Comparison of ENCODE assay signal across 11 cellular contexts in genomic region chr20:20207872-20208271, GRCh38.
A peak's percentile ranks its signal among the peaks of the same experiment; 100 is the strongest.
DNase-seq lines count a peak whose midpoint lies in the region; ATAC-seq and TF ChIP-seq lines count a peak whose summit lies in the region.
"Had no signal": no experiment of that assay in that cellular context is flagged by ENCODE, and none has a peak within 500 bp of the region (broad histone marks: within the 10 kb centered on the region; RNA-seq: fewer than 3 reads in every experiment).

No MANE protein-coding gene starts in this region.

- H3K4me1 ChIP-seq in GM23338 (ENCODE audit: insufficient read depth) = peaks cover 12% of the 10 kb centered on the region
- H3K4me1 ChIP-seq in neuron (ENCODE audit: insufficient read depth, low read length) = peaks cover 36% of the 10 kb centered on the region

- no peak overlapping the region for H3K4me3 Mint-ChIP-seq in GM23338
- no peak overlapping the region for H3K4me3 Mint-ChIP-seq in stimulated activated naive B cell treated with anti-CD40 and anti-IgM and Interleukin-4, amounts not matched to agents 10 μg/mL and 1 μg/mL and 100 μg/mL, for 72 hours

- H3K9me3 Mint-ChIP-seq in GM23338 = no peaks in the 10 kb centered on the region
- no peaks in the 10 kb centered on the region for H3K9me3 Mint-ChIP-seq in stimulated activated naive B cell treated with anti-CD40 and anti-IgM and Interleukin-4, amounts not matched to agents 10 μg/mL and 1 μg/mL and 100 μg/mL, for 72 hours

- H2AFZ ChIP-seq in GM23338 (0 out of 2 replicates have a peak overlapping the region, but pooled peaks have one; percentile 19), neuron (ENCODE audit: low read depth, low read length) (peak overlapping the region; percentile 56)

- no peaks in the 10 kb centered on the region for H4K20me1 ChIP-seq in GM23338 (replicated peaks; ENCODE audit: insufficient read depth)

- H3K9me2 ChIP-seq in GM23338 (ENCODE audit: insufficient read depth) = no peaks in the 10 kb centered on the region

- TF ChIP-seq CTCF in GM23338 (conservative IDR thresholded peaks at IDR 0.05; ENCODE audit: low read depth in 2 of 2) = no peak

- H3K36me3 ChIP-seq in GM23338 (ENCODE audit: insufficient read depth) (no peaks in the 10 kb centered on the region), neuron (ENCODE audit: insufficient read depth, low read length) (no peaks in the 10 kb centered on the region)
- H3K36me3 ChIP-seq: ovary had no signal

- peaks cover 41% of the 10 kb centered on the region for H3K4me1 Mint-ChIP-seq in GM23338
- H3K4me1 Mint-ChIP-seq in stimulated activated naive B cell treated with anti-CD40 and anti-IgM and Interleukin-4, amounts not matched to agents 10 μg/mL and 1 μg/mL and 100 μg/mL, for 72 hours = peaks cover 0 to 6% of the 10 kb centered on the region in 2 donors

- no peak overlapping the region for H3K27ac Mint-ChIP-seq in GM23338
- H3K27ac Mint-ChIP-seq in stimulated activated naive B cell treated with anti-CD40 and anti-IgM and Interleukin-4, amounts not matched to agents 10 μg/mL and 1 μg/mL and 100 μg/mL, for 72 hours = no peak overlapping the region

- no peak overlapping the region for H3K4me3 ChIP-seq in GM23338
- no peak overlapping the region for H3K4me3 ChIP-seq in neuron (ENCODE audit: low read length)
- H3K4me3 ChIP-seq: ovary had no signal

- H3F3A ChIP-seq in GM23338 (replicated peaks; ENCODE audit: low read depth) = no peaks in the 10 kb centered on the region

- no peaks in the 10 kb centered on the region for H3K27me3 ChIP-seq in GM23338 (ENCODE audit: insufficient read depth)
- H3K27me3 ChIP-seq in neuron (ENCODE audit: insufficient read depth, low read length) = no peaks in the 10 kb centered on the region
- H3K27me3 ChIP-seq: ovary had no signal

- H3K36me3 Mint-ChIP-seq in GM23338 (ENCODE audit: low read depth) = no peaks in the 10 kb centered on the region
- no peaks in the 10 kb centered on the region for H3K36me3 Mint-ChIP-seq in stimulated activated naive B cell treated with anti-CD40 and anti-IgM and Interleukin-4, amounts not matched to agents 10 μg/mL and 1 μg/mL and 100 μg/mL, for 72 hours

- peaks cover 1% of the 10 kb centered on the region for H3K27me3 Mint-ChIP-seq in GM23338 (ENCODE audit: insufficient read depth, low read depth, poor library complexity)
- peaks cover 18 to 34% of the 10 kb centered on the region in 2 donors for H3K27me3 Mint-ChIP-seq in stimulated activated naive B cell treated with anti-CD40 and anti-IgM and Interleukin-4, amounts not matched to agents 10 μg/mL and 1 μg/mL and 100 μg/mL, for 72 hours

- no peak overlapping the region for H3K4me2 ChIP-seq in GM23338

- H3K79me2 ChIP-seq in GM23338 (replicated peaks; ENCODE audit: insufficient read depth) = no peaks in the 10 kb centered on the region

- DNase-seq in GM19238 (ENCODE audit: insufficient read length, low spot score) (peak; percentile 32), GM23338 (ENCODE audit: low spot score) (no peak), COR-L47 (lab: John Stamatoyannopoulos, UW) (no peak), amniotic stem cell (lab: John Stamatoyannopoulos, UW) (no peak)
- no peak for DNase-seq in stimulated activated naive B cell treated with anti-CD40 and anti-IgM and Interleukin-4, amounts not matched to agents 10 μg/mL and 1 μg/mL and 100 μg/mL, for 72 hours
- DNase-seq: activated CD8-positive, alpha-beta memory T cell treated with anti-CD3 and anti-CD28 coated beads, Interleukin-2, amount 50 U/mL, for 4 hours; NCI-H446 treated with DMSO at 0.1 percent for 48 hours; ovary; stimulated activated naive CD4-positive, alpha-beta T cell had no signal

- no peaks in the 10 kb centered on the region for H3K9me3 ChIP-seq in neuron (ENCODE audit: low read length)
- H3K9me3 ChIP-seq: ovary had no signal

- ATAC-seq in GM23338 (no peak), HG03378 (IDR thresholded peaks at IDR 0.05; ENCODE audit: unreplicated experiment) (peak; percentile 50)
- no peak for ATAC-seq in stimulated activated naive B cell treated with anti-CD40 and anti-IgM and Interleukin-4, amounts not matched to agents 10 μg/mL and 1 μg/mL and 100 μg/mL, for 72 hours (replicated peaks)

- no peak overlapping the region for H3K27ac ChIP-seq in GM23338 (ENCODE audit: low read depth)
- H3K27ac ChIP-seq: ovary had no signal

TF ChIP-seq in GM23338, 12 proteins besides CTCF, POLR2A, EP300 and RAD21 (continues in another document):
- no peak for TF ChIP-seq REST (IDR thresholded peaks at IDR 0.05; ENCODE audit: unreplicated experiment)
- no peak for TF ChIP-seq ETS1 (IDR thresholded peaks at IDR 0.05)
